In the genomic region with DNA sequence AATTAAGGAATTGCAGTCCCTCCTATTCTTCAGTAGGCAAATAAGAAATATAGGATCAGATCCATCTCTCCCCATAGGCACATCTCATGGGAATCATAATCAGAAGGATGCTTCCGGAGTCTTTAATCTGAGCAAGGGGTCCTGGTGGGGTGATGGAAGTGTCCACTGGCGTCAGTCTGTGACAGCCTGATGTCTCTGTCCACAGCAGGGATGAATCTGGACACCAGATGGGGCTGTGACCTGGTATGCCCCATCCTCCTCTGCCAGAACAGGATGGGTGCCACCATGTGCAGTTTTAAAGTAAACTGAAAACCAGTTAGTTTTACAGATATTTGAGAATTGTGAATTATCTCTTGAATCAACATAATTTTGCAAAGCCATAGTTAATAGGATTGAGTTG, we compare ENCODE assay signal across 2 cellular contexts.
TF ChIP-seq lines count a peak whose summit lies in the region.

No MANE protein-coding gene starts in this region.

TF ChIP-seq in HCT116, 20 proteins besides CTCF, POLR2A, EP300 and RAD21 (continued from another document):
- TF ChIP-seq, protein P1, sequence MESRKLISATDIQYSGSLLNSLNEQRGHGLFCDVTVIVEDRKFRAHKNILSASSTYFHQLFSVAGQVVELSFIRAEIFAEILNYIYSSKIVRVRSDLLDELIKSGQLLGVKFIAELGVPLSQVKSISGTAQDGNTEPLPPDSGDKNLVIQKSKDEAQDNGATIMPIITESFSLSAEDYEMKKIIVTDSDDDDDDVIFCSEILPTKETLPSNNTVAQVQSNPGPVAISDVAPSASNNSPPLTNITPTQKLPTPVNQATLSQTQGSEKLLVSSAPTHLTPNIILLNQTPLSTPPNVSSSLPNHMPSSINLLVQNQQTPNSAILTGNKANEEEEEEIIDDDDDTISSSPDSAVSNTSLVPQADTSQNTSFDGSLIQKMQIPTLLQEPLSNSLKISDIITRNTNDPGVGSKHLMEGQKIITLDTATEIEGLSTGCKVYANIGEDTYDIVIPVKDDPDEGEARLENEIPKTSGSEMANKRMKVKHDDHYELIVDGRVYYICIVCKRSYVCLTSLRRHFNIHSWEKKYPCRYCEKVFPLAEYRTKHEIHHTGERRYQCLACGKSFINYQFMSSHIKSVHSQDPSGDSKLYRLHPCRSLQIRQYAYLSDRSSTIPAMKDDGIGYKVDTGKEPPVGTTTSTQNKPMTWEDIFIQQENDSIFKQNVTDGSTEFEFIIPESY (IDR thresholded peaks at IDR 0.05; ENCODE audit: extremely low read depth, insufficient replicate concordance, low read length), result no peak
- TF ChIP-seq CBX3 (IDR thresholded peaks at IDR 0.05; ENCODE audit: low read depth) (no peak), CEBPB (IDR thresholded peaks at IDR 0.05; ENCODE audit: low read depth) (no peak), SIN3A (IDR thresholded peaks at IDR 0.05; ENCODE audit: low read depth) (no peak), SRF (IDR thresholded peaks at IDR 0.05; ENCODE audit: low read depth) (no peak)
- TF ChIP-seq, protein P2, sequence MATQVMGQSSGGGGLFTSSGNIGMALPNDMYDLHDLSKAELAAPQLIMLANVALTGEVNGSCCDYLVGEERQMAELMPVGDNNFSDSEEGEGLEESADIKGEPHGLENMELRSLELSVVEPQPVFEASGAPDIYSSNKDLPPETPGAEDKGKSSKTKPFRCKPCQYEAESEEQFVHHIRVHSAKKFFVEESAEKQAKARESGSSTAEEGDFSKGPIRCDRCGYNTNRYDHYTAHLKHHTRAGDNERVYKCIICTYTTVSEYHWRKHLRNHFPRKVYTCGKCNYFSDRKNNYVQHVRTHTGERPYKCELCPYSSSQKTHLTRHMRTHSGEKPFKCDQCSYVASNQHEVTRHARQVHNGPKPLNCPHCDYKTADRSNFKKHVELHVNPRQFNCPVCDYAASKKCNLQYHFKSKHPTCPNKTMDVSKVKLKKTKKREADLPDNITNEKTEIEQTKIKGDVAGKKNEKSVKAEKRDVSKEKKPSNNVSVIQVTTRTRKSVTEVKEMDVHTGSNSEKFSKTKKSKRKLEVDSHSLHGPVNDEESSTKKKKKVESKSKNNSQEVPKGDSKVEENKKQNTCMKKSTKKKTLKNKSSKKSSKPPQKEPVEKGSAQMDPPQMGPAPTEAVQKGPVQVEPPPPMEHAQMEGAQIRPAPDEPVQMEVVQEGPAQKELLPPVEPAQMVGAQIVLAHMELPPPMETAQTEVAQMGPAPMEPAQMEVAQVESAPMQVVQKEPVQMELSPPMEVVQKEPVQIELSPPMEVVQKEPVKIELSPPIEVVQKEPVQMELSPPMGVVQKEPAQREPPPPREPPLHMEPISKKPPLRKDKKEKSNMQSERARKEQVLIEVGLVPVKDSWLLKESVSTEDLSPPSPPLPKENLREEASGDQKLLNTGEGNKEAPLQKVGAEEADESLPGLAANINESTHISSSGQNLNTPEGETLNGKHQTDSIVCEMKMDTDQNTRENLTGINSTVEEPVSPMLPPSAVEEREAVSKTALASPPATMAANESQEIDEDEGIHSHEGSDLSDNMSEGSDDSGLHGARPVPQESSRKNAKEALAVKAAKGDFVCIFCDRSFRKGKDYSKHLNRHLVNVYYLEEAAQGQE (IDR thresholded peaks at IDR 0.05; ENCODE audit: low read depth), result no peak
- TF ChIP-seq, protein P3, sequence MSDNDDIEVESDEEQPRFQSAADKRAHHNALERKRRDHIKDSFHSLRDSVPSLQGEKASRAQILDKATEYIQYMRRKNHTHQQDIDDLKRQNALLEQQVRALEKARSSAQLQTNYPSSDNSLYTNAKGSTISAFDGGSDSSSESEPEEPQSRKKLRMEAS (IDR thresholded peaks at IDR 0.05), result no peak
TF ChIP-seq in HCT116: peak in this region for 0.

TF ChIP-seq in WTC11, 78 proteins besides CTCF, POLR2A, EP300 and RAD21 (continued from another document):
- TF ChIP-seq, protein P4, sequence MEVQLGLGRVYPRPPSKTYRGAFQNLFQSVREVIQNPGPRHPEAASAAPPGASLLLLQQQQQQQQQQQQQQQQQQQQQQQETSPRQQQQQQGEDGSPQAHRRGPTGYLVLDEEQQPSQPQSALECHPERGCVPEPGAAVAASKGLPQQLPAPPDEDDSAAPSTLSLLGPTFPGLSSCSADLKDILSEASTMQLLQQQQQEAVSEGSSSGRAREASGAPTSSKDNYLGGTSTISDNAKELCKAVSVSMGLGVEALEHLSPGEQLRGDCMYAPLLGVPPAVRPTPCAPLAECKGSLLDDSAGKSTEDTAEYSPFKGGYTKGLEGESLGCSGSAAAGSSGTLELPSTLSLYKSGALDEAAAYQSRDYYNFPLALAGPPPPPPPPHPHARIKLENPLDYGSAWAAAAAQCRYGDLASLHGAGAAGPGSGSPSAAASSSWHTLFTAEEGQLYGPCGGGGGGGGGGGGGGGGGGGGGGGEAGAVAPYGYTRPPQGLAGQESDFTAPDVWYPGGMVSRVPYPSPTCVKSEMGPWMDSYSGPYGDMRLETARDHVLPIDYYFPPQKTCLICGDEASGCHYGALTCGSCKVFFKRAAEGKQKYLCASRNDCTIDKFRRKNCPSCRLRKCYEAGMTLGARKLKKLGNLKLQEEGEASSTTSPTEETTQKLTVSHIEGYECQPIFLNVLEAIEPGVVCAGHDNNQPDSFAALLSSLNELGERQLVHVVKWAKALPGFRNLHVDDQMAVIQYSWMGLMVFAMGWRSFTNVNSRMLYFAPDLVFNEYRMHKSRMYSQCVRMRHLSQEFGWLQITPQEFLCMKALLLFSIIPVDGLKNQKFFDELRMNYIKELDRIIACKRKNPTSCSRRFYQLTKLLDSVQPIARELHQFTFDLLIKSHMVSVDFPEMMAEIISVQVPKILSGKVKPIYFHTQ (CRISPR knock-in tag; IDR thresholded peaks at IDR 0.05), result no peak
- no peak for TF ChIP-seq PRRX2 (CRISPR knock-in tag; IDR thresholded peaks at IDR 0.05)
- TF ChIP-seq NFATC4 (CRISPR knock-in tag; IDR thresholded peaks at IDR 0.05), result no peak
- no peak for TF ChIP-seq GABPB1 (CRISPR knock-in tag; IDR thresholded peaks at IDR 0.05)
- no peak for TF ChIP-seq TCF7 (CRISPR knock-in tag; IDR thresholded peaks at IDR 0.05; ENCODE audit: low read depth)
- no peak for TF ChIP-seq FOXP1 (CRISPR knock-in tag; IDR thresholded peaks at IDR 0.05; ENCODE audit: borderline replicate concordance)
- TF ChIP-seq ZNF138 (CRISPR knock-in tag; conservative IDR thresholded peaks at IDR 0.05), result no peak
- TF ChIP-seq CBFB (CRISPR knock-in tag; IDR thresholded peaks at IDR 0.05; ENCODE audit: low read depth), result no peak
